7 cellular contexts compared by ENCODE assay signal in genomic region chr19:11421607-11422098, GRCh38. TPM values are rescaled to one million over a fixed set of nuclear protein-coding genes. Genes with fewer than 3 reads are reported as not detected.
DNase-seq lines count a peak whose midpoint lies in the region; ATAC-seq and TF ChIP-seq lines count a peak whose summit lies in the region.

No MANE protein-coding gene starts in this region.

- TF ChIP-seq CTCF in right atrium auricular region (IDR thresholded peaks at IDR 0.05), result no peak

- peak overlapping the region; percentile 35 to 49 for H3K4me3 ChIP-seq in right atrium auricular region

- H3K9me3 ChIP-seq in right atrium auricular region, result no peaks in the 10 kb centered on the region

- DNase-seq in HK-2 (ENCODE audit: unreplicated experiment) (peak; percentile 42), right atrium auricular region (ENCODE audit: low spot score) (peak; percentile 68), hippocampal formation (lab: John Stamatoyannopoulos, UW) (no peak), H4 (ENCODE audit: low spot score) (no peak)
- peak; percentile 68 for DNase-seq in activated T-cell treated with anti-CD3 and anti-CD28 coated beads, Interleukin-2, amount 50 U/mL, for 24 hours
- DNase-seq in stimulated activated CD4-positive, alpha-beta T cell treated with anti-CD3 and anti-CD28 coated beads, Interleukin-1b, Interleukin-23, amount 100 ng/mL, for 48 hours, result peak; percentile 57

- peaks cover 0 to 54% of the 10 kb centered on the region in 2 donors for H3K4me1 ChIP-seq in right atrium auricular region

- H3K27ac ChIP-seq in right atrium auricular region, result peak overlapping the region; percentile 76 to 83

- peak; percentile 60 for ATAC-seq in GM19035 (IDR thresholded peaks at IDR 0.05; ENCODE audit: unreplicated experiment)

- no peak overlapping the region for H3K27ac Mint-ChIP-seq in activated T-cell treated with anti-CD3 and anti-CD28 coated beads, Interleukin-2, amount 50 U/mL, for 24 hours

- H3K9me3 Mint-ChIP-seq in activated T-cell treated with anti-CD3 and anti-CD28 coated beads, Interleukin-2, amount 50 U/mL, for 24 hours, result no peaks in the 10 kb centered on the region

- peaks cover 44% of the 10 kb centered on the region for H3K4me1 Mint-ChIP-seq in activated T-cell treated with anti-CD3 and anti-CD28 coated beads, Interleukin-2, amount 50 U/mL, for 24 hours (ENCODE audit: low read depth)

- H3K36me3 Mint-ChIP-seq in activated T-cell treated with anti-CD3 and anti-CD28 coated beads, Interleukin-2, amount 50 U/mL, for 24 hours (ENCODE audit: low read depth), result no peaks in the 10 kb centered on the region

- peak overlapping the region; percentile 54 for H3K4me3 Mint-ChIP-seq in activated T-cell treated with anti-CD3 and anti-CD28 coated beads, Interleukin-2, amount 50 U/mL, for 24 hours

- peaks cover 6 to 7% of the 10 kb centered on the region in 2 donors for H3K27me3 ChIP-seq in right atrium auricular region

- peaks cover 69% of the 10 kb centered on the region for H3K27me3 Mint-ChIP-seq in activated T-cell treated with anti-CD3 and anti-CD28 coated beads, Interleukin-2, amount 50 U/mL, for 24 hours

- no peaks in the 10 kb centered on the region for H3K36me3 ChIP-seq in right atrium auricular region

RNA-seq across cellular contexts. Expression of gene RGL3, which starts 2.5 kb away (rescaled TPM):
- 1 to 10 TPM; 7.4 to 8.4 TPM for total RNA-seq in right atrium auricular region
- 0.14 TPM in 1 of 2 replicates, not detected in the other for total RNA-seq in H4 (2014; rRNA removed; shearing (Covaris generic))

RNA-seq across cellular contexts. Expression of gene ODAD3, which starts 13.3 kb away (rescaled TPM):
- total RNA-seq in right atrium auricular region, result under 1 TPM; 0.22 to 0.59 TPM
- total RNA-seq in H4 (2014; rRNA removed; shearing (Covaris generic)), result 0.99 and 1.7 TPM in 2 replicates

RNA-seq across cellular contexts. Expression of gene PRKCSH, which starts 13.8 kb away (rescaled TPM):
- 10 to 100 TPM; 78.0 to 82.8 TPM for total RNA-seq in right atrium auricular region
- total RNA-seq in H4 (2014; rRNA removed; shearing (Covaris generic)), result 40.7 and 54.9 TPM in 2 replicates

RNA-seq across cellular contexts. Expression of gene EPOR, which starts 37.5 kb away (rescaled TPM):
- total RNA-seq in right atrium auricular region, result 1 to 10 TPM; 5.9 to 10.0 TPM
- 3.0 and 5.4 TPM in 2 replicates for total RNA-seq in H4 (2014; rRNA removed; shearing (Covaris generic))

RNA-seq across cellular contexts. Expression of gene SWSAP1, which starts 47.2 kb away (rescaled TPM):
- 1 to 10 TPM in 1 of 2 donors, under 1 TPM in 1; 0.44 to 1.5 TPM for total RNA-seq in right atrium auricular region
- 0.45 and 1.0 TPM in 2 replicates for total RNA-seq in H4 (2014; rRNA removed; shearing (Covaris generic))

Comparison
In these comparisons a context has a peak if more than half of its experiments do, and no peak if none do; other contexts are left out.
1. DNase-seq: peak in HK-2 (single experiment), activated T-cell treated with anti-CD3 and anti-CD28 coated beads, Interleukin-2, amount 50 U/mL, for 24 hours (single experiment), right atrium auricular region (single experiment) and stimulated activated CD4-positive, alpha-beta T cell treated with anti-CD3 and anti-CD28 coated beads, Interleukin-1b, Interleukin-23, amount 100 ng/mL, for 48 hours (single experiment); none in hippocampal formation (0 of 2) and H4 (single experiment).